ENCODE assay signal across 19 cellular contexts in genomic region chr5:30764704-30765103, GRCh38.
"Had no signal": no experiment of that assay in that cellular context is flagged by ENCODE, and none has a peak within 500 bp of the region (broad histone marks: within the 10 kb centered on the region; RNA-seq: fewer than 3 reads in every experiment).

No MANE protein-coding gene starts in this region.

- H3K9me3 ChIP-seq: adrenal gland, ovary, thyroid gland had no signal

- ATAC-seq: activated CD8-positive, alpha-beta T cell treated with anti-CD3 and anti-CD28 coated beads for 36 hours; activated T-cell treated with anti-CD3 and anti-CD28 coated beads, Interleukin-2, amount 50 U/mL, for 4 hours; sciatic nerve; stimulated activated effector memory CD8-positive, alpha-beta T cell treated with anti-CD3 and anti-CD28 coated beads, Interleukin-12 subunit alpha, Interleukin-12 subunit beta, amount 100 ng/mL, for 72 hours; WTC11 had no signal

- H3K4me2 ChIP-seq: neural progenitor cell had no signal

- H3K27me3 ChIP-seq: adrenal gland, neural progenitor cell, ovary, thyroid gland had no signal

- H3K4me3 ChIP-seq: adrenal gland, lung, neural progenitor cell, ovary, thyroid gland had no signal

- DNase-seq: activated CD4-positive, alpha-beta T cell treated with anti-CD3 and anti-CD28 coated beads for 4 hours; activated CD8-positive, alpha-beta T cell treated with anti-CD3 and anti-CD28 coated beads for 36 hours; activated effector memory CD4-positive, alpha-beta T cell treated with Interleukin-2 at 50 U/mL for 16 hours; activated naive CD4-positive, alpha-beta T cell treated with anti-CD3 and anti-CD28 coated beads, Interleukin-2, amount 50 U/mL, for 16 hours; activated T-cell treated with anti-CD3 and anti-CD28 coated beads, Interleukin-2, amount 50 U/mL, for 4 hours; adrenal gland; hippocampal formation; naive B cell; ovary; stimulated activated CD4-positive, alpha-beta T cell treated with anti-CD3 and anti-CD28 coated beads, Interleukin-12 subunit alpha, Interleukin-12 subunit beta, amount 100 ng/mL, for 4 hours; stimulated activated CD4-positive, alpha-beta T cell treated with anti-CD3 and anti-CD28 coated beads, Interleukin-2, amount 100 ng/mL, for 24 hours; T-helper 2 cell; thyroid gland had no signal

- H3K36me3 ChIP-seq: adrenal gland, neural progenitor cell, ovary, thyroid gland had no signal

- FAIRE-seq: TTC549 had no signal

- H2AFZ ChIP-seq: neural progenitor cell had no signal

- H3K4me1 ChIP-seq: adrenal gland, neural progenitor cell, thyroid gland had no signal

- H3K27ac ChIP-seq: adrenal gland, neural progenitor cell, ovary, thyroid gland had no signal

- H3K9ac ChIP-seq: neural progenitor cell had no signal
